Comparison of ENCODE assay signal across 2 cellular contexts in the genomic region with DNA sequence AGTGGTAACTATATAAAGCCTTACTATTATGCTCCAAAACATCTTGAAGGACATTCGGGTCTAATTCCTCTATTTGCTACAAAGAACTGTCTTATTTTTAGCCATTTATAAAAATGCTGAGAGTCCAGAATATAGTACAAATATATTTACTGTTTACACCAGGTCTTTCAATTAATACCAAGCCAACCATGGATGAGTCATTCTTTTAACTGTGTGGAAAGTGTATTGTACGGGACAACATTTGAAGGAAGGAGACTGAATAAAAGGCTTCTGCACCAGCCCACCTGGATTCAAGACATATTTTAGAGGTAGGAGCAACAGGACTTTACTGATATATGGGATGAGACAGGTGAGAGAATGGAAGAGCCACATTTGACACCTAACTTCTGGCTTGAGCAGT.
A peak's percentile ranks its signal among the peaks of the same experiment; 100 is the strongest.
TF ChIP-seq lines count a peak whose summit lies in the region.

No MANE protein-coding gene starts in this region.

TF ChIP-seq in A549, 52 proteins besides CTCF, POLR2A, EP300 and RAD21:
- TF ChIP-seq, protein P1, sequence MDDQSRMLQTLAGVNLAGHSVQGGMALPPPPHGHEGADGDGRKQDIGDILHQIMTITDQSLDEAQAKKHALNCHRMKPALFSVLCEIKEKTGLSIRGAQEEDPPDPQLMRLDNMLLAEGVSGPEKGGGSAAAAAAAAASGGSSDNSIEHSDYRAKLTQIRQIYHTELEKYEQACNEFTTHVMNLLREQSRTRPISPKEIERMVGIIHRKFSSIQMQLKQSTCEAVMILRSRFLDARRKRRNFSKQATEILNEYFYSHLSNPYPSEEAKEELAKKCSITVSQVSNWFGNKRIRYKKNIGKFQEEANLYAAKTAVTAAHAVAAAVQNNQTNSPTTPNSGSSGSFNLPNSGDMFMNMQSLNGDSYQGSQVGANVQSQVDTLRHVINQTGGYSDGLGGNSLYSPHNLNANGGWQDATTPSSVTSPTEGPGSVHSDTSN (IDR thresholded peaks at IDR 0.05), result no peak
- no peak for TF ChIP-seq FOSL2 (IDR thresholded peaks at IDR 0.05)
- TF ChIP-seq FOSL2 (CRISPR knock-in tag; IDR thresholded peaks at IDR 0.05), result peak; percentile 63

TF ChIP-seq in WTC11, 78 proteins besides CTCF, POLR2A, EP300 and RAD21 (continued from another document):
- TF ChIP-seq OVOL2 (CRISPR knock-in tag; IDR thresholded peaks at IDR 0.05; ENCODE audit: borderline replicate concordance) (no peak), RORB (CRISPR knock-in tag; IDR thresholded peaks at IDR 0.05) (no peak), TP53 (CRISPR knock-in tag; IDR thresholded peaks at IDR 0.05) (no peak)
- TF ChIP-seq, protein P2, sequence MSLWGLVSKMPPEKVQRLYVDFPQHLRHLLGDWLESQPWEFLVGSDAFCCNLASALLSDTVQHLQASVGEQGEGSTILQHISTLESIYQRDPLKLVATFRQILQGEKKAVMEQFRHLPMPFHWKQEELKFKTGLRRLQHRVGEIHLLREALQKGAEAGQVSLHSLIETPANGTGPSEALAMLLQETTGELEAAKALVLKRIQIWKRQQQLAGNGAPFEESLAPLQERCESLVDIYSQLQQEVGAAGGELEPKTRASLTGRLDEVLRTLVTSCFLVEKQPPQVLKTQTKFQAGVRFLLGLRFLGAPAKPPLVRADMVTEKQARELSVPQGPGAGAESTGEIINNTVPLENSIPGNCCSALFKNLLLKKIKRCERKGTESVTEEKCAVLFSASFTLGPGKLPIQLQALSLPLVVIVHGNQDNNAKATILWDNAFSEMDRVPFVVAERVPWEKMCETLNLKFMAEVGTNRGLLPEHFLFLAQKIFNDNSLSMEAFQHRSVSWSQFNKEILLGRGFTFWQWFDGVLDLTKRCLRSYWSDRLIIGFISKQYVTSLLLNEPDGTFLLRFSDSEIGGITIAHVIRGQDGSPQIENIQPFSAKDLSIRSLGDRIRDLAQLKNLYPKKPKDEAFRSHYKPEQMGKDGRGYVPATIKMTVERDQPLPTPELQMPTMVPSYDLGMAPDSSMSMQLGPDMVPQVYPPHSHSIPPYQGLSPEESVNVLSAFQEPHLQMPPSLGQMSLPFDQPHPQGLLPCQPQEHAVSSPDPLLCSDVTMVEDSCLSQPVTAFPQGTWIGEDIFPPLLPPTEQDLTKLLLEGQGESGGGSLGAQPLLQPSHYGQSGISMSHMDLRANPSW (CRISPR knock-in tag; conservative IDR thresholded peaks at IDR 0.05; ENCODE audit: low read depth), result no peak
